In genomic region chr5:167587768-167588167, GRCh38 we compare ENCODE assay signal across 9 cellular contexts.
DNase-seq lines count a peak whose midpoint lies in the region; ATAC-seq and TF ChIP-seq lines count a peak whose summit lies in the region.
"Had no signal": no experiment of that assay in that cellular context is flagged by ENCODE, and none has a peak within 500 bp of the region (broad histone marks: within the 10 kb centered on the region; RNA-seq: fewer than 3 reads in every experiment).

No MANE protein-coding gene starts in this region.

- no peaks in the 10 kb centered on the region for H3K4me1 ChIP-seq in esophagus squamous epithelium

- no peaks in the 10 kb centered on the region for H3K36me3 ChIP-seq in WERI-Rb-1
- no peaks in the 10 kb centered on the region for H3K36me3 ChIP-seq in esophagus squamous epithelium

- H3K27me3 ChIP-seq in WERI-Rb-1 (ENCODE audit: insufficient read depth, low read depth, severe bottlenecking), result no peaks in the 10 kb centered on the region
- H3K27me3 ChIP-seq in esophagus squamous epithelium, result no peaks in the 10 kb centered on the region

- WGBS in esophagus squamous epithelium, 2 donors, result 32 to 33% methylated on average over 2 of the region's 2 CpGs

- H3K9me3 ChIP-seq in WERI-Rb-1 (ENCODE audit: severe bottlenecking), result no peaks in the 10 kb centered on the region
- H3K9me3 ChIP-seq in esophagus squamous epithelium, result no peaks in the 10 kb centered on the region

- no peak for TF ChIP-seq POLR2A in esophagus squamous epithelium (IDR thresholded peaks at IDR 0.05)

- ATAC-seq in left lobe of liver (peak; percentile 81), GM19463 (IDR thresholded peaks at IDR 0.05; ENCODE audit: unreplicated experiment) (no peak)
- ATAC-seq: activated T-cell treated with anti-CD3 and anti-CD28 coated beads, Interleukin-2, amount 50 U/mL, for 4 hours had no signal

- H3K27ac ChIP-seq in WERI-Rb-1 (no peak overlapping the region), esophagus squamous epithelium (no peak overlapping the region)

- in situ Hi-C loops in Caki2 (cut with HindIII; ENCODE audit: low pct_unique_long_range_greater_than_20kb, low sequenced_read_pairs), result no loop called here

- DNase-seq in Caki2 (ENCODE audit: low read depth) (peak; percentile 14), HuH-7 (ENCODE audit: low spot score) (peak; percentile 47), WERI-Rb-1 (peak; percentile 60), left lobe of liver (ENCODE audit: low spot score) (no peak), esophagus squamous epithelium (lab: John Stamatoyannopoulos, UW) (no peak), posterior vena cava (ENCODE audit: low spot score) (no peak)
- no peak for DNase-seq in stimulated activated CD4-positive, alpha-beta T cell treated with anti-CD3 and anti-CD28 coated beads, Interleukin-4, amount 100 ng/mL, for 1 hour
- DNase-seq: activated T-cell treated with anti-CD3 and anti-CD28 coated beads, Interleukin-2, amount 50 U/mL, for 4 hours had no signal

- peak; percentile 67 for TF ChIP-seq CTCF in WERI-Rb-1 (IDR thresholded peaks at IDR 0.05; ENCODE audit: low read depth, low read length)
- peak in 2 of 6 experiments; percentile 9 to 47 for TF ChIP-seq CTCF in esophagus squamous epithelium (IDR thresholded peaks at IDR 0.05)

- H3K4me3 ChIP-seq in WERI-Rb-1 (ENCODE audit: low read depth, low read length) (no peak overlapping the region), esophagus squamous epithelium (no peak overlapping the region)

- intact Hi-C loops in esophagus squamous epithelium (cut with DNase I), result no loop called here
- intact Hi-C loops in posterior vena cava (cut with DNase I), result no loop called here

Comparison
In these comparisons a context has a peak if more than half of its experiments do, and no peak if none do; other contexts are left out.
1. DNase-seq: peak in Caki2 (single experiment), HuH-7 (single experiment) and WERI-Rb-1 (single experiment); none in left lobe of liver (single experiment), esophagus squamous epithelium (single experiment), posterior vena cava (single experiment) and stimulated activated CD4-positive, alpha-beta T cell treated with anti-CD3 and anti-CD28 coated beads, Interleukin-4, amount 100 ng/mL, for 1 hour (single experiment).